In the genomic region with DNA sequence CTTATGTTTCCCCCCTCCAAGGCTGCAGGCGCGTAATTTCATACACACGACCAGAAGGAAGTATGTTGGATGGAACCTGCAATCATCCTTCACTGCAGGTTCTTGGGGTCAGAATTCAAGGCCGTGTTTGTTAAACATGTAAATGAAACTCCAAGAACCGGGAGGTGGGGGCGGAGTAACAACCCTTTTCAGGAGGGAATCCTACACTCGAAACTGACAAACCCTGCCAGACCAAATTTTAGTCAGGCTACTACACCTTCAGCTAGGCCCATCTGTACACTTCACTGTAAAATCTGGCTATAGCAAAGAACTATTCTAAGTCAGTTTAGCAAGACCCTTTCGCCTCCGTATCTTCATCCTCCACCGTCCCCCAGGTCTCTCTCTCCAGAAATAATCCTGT, we compare ENCODE assay signal across 8 cellular contexts. TPM values are rescaled to one million over a fixed set of nuclear protein-coding genes. Genes with fewer than 3 reads are reported as not detected.
DNase-seq lines count a peak whose midpoint lies in the region; ATAC-seq and TF ChIP-seq lines count a peak whose summit lies in the region.

No MANE protein-coding gene starts in this region.

- H3K9me3 ChIP-seq in GM23248 (ENCODE audit: low read depth): no peaks in the 10 kb centered on the region

- H3K36me3 ChIP-seq in GM23248 (ENCODE audit: low read depth): 0 out of 2 replicates have a peak, but pooled peaks cover 6% of the 10 kb centered on the region

- DNase-seq in GM23248 (no peak), RKO (ENCODE audit: low spot score) (peak; percentile 24), fibroblast of the aortic adventitia (ENCODE audit: low read depth) (no peak), skeletal muscle cell (ENCODE audit: low read depth) (no peak)
- no peak for DNase-seq in effector CD4-positive, alpha-beta T cell

- no peaks in the 10 kb centered on the region for H3K27me3 ChIP-seq in GM23248 (replicated peaks; ENCODE audit: insufficient read depth)

- H3K9ac ChIP-seq in GM23248: peak overlapping the region; percentile 88

- H3K4me3 ChIP-seq in GM23248: peak overlapping the region; percentile 95
- peak overlapping the region; percentile 90 for H3K4me3 ChIP-seq in fibroblast of the aortic adventitia (ENCODE audit: low read depth, low read length)
- peak overlapping the region; percentile 94 for H3K4me3 ChIP-seq in skeletal muscle cell (ENCODE audit: low read depth, low read length)

- TF ChIP-seq CTCF in fibroblast of the aortic adventitia (IDR thresholded peaks at IDR 0.05; ENCODE audit: insufficient read depth, low read length): no peak

- peak overlapping the region; percentile 99 for H2AFZ ChIP-seq in GM23248

- H3K4me2 ChIP-seq in GM23248 (ENCODE audit: unreplicated experiment): peak overlapping the region; percentile 78

- no peaks in the 10 kb centered on the region for H3K9me2 ChIP-seq in GM23248 (ENCODE audit: insufficient read depth)

- H3K27ac ChIP-seq in GM23248: no peak overlapping the region

- no peaks in the 10 kb centered on the region for H3F3A ChIP-seq in GM23248 (ENCODE audit: insufficient read depth)

- WGBS in GM23248 (ENCODE audit: low coverage in 1 of 2, low lambda C conversion rate in 2 of 2, missing lambda C conversion rate in 2 of 2), 2 experiments: 58 to 62% methylated on average over 10 of the region's 10 CpGs

- 0 out of 2 replicates have a peak, but pooled peaks cover 7% of the 10 kb centered on the region for H3K4me1 ChIP-seq in GM23248 (ENCODE audit: insufficient read depth)

- in situ Hi-C loops in GM23248 (cut with MboI): no loop called here

- ATAC-seq in GM21723 (IDR thresholded peaks at IDR 0.05; ENCODE audit: unreplicated experiment) (no peak), GM19397 (IDR thresholded peaks at IDR 0.05; ENCODE audit: unreplicated experiment) (no peak), HG03025 (IDR thresholded peaks at IDR 0.05; ENCODE audit: low FRiP score, unreplicated experiment) (no peak)

- H3K79me2 ChIP-seq in GM23248 (ENCODE audit: insufficient read depth): peaks cover 34% of the 10 kb centered on the region

- no peaks in the 10 kb centered on the region for H4K20me1 ChIP-seq in GM23248 (ENCODE audit: insufficient read depth)

RNA-seq across cellular contexts. Expression of a gene that starts 1.2 kb away (rescaled TPM):
- total RNA-seq in GM23248 (2014; rRNA removed; shearing (Covaris generic)): 2.4 and 3.7 TPM in 2 replicates
- 2.2 and 2.7 TPM in 2 replicates for polyA plus RNA-seq in GM23248 (2016; fragmentation: Nextera tagmentation; extraction: Ambion mirVana)
- 3.2 and 4.9 TPM in 2 replicates for total RNA-seq in fibroblast of the aortic adventitia (ENCODE audit: low replicate concordance)
